ENCODE assay signal across 9 cellular contexts in genomic region chr19:18479964-18480723, GRCh38. TPM values are rescaled to one million over a fixed set of nuclear protein-coding genes. Genes with fewer than 3 reads are reported as not detected.
DNase-seq lines count a peak whose midpoint lies in the region; ATAC-seq and TF ChIP-seq lines count a peak whose summit lies in the region.
"Had no signal": no experiment of that assay in that cellular context is flagged by ENCODE, and none has a peak within 500 bp of the region (broad histone marks: within the 10 kb centered on the region; RNA-seq: fewer than 3 reads in every experiment).

No MANE protein-coding gene starts in this region.

- H3K4me1 Mint-ChIP-seq in CD8-positive, alpha-beta T cell (ENCODE audit: low read depth) = peaks cover 74% of the 10 kb centered on the region
- H3K4me1 Mint-ChIP-seq in progenitor cell of endocrine pancreas (ENCODE audit: low read depth) = peaks cover 8% of the 10 kb centered on the region

- no peaks in the 10 kb centered on the region for H3K27me3 ChIP-seq in CD8-positive, alpha-beta T cell (ENCODE audit: insufficient read depth, low read length)

- no peaks in the 10 kb centered on the region for H3K27me3 Mint-ChIP-seq in CD8-positive, alpha-beta T cell (ENCODE audit: low read depth)
- no peaks in the 10 kb centered on the region for H3K27me3 Mint-ChIP-seq in progenitor cell of endocrine pancreas

- no peaks in the 10 kb centered on the region for H3K9me3 Mint-ChIP-seq in CD8-positive, alpha-beta T cell
- no peaks in the 10 kb centered on the region for H3K9me3 Mint-ChIP-seq in progenitor cell of endocrine pancreas (ENCODE audit: low read depth)

- no peak for DNase-seq in CD8-positive, alpha-beta T cell
- DNase-seq in NCI-H524 (lab: John Stamatoyannopoulos, UW) (peak; percentile 91 to 97), dedifferentiated amniotic fluid mesenchymal stem cell (ENCODE audit: extremely low spot score) (peak; percentile 24), myocyte (ENCODE audit: low read depth) (peak; percentile 68), progenitor cell of endocrine pancreas (ENCODE audit: low spot score, unreplicated experiment) (no peak), T1000 (lab: John Stamatoyannopoulos, UW) (no peak)

- H3K36me3 ChIP-seq in CD8-positive, alpha-beta T cell (ENCODE audit: insufficient read depth, low read length) = no peaks in the 10 kb centered on the region

- CTCF ChIA-PET in CD8-positive, alpha-beta T cell (lab: Charles Lee) = interaction anchor here (0.9 to 1.9 kb wide), 5 partner anchors 10 to 40 kb away, joined by 3 to 5 read pairs (median 4); no protein-coding TSS in a partner anchor

- no peak overlapping the region for H3K27ac ChIP-seq in CD8-positive, alpha-beta T cell (ENCODE audit: low read depth, low read length)

- peaks cover 48% of the 10 kb centered on the region for H3K4me1 ChIP-seq in CD8-positive, alpha-beta T cell (ENCODE audit: insufficient read depth, low read length)

- POLR2A ChIA-PET in CD8-positive, alpha-beta T cell (lab: Charles Lee) = no interaction called here

- peaks cover 8% of the 10 kb centered on the region for H3K36me3 Mint-ChIP-seq in CD8-positive, alpha-beta T cell
- H3K36me3 Mint-ChIP-seq in progenitor cell of endocrine pancreas (ENCODE audit: insufficient read depth) = no peaks in the 10 kb centered on the region

- no peak overlapping the region for H3K4me3 ChIP-seq in CD8-positive, alpha-beta T cell (ENCODE audit: low read depth, low read length)

- peak overlapping the region; percentile 57 for H3K27ac Mint-ChIP-seq in CD8-positive, alpha-beta T cell
- H3K27ac Mint-ChIP-seq in progenitor cell of endocrine pancreas = no peak overlapping the region

- no peak for TF ChIP-seq CTCF in CD8-positive, alpha-beta T cell (IDR thresholded peaks at IDR 0.05)
- no peak for TF ChIP-seq CTCF in progenitor cell of endocrine pancreas (IDR thresholded peaks at IDR 0.05; ENCODE audit: unreplicated experiment)

- H3K9me3 ChIP-seq in CD8-positive, alpha-beta T cell (ENCODE audit: low read length) = no peaks in the 10 kb centered on the region

- intact Hi-C loops in CD8-positive, alpha-beta T cell (cut with DNase I, micrococcal nuclease) = no loop called here

- H3K4me3 Mint-ChIP-seq in CD8-positive, alpha-beta T cell = peak overlapping the region; percentile 12
- no peak overlapping the region for H3K4me3 Mint-ChIP-seq in progenitor cell of endocrine pancreas (ENCODE audit: low read depth)

- ATAC-seq in CD8-positive, alpha-beta T cell = no peak
- ATAC-seq in HG03039 (IDR thresholded peaks at IDR 0.05; ENCODE audit: unreplicated experiment) (no peak), GM21423 (IDR thresholded peaks at IDR 0.05; ENCODE audit: unreplicated experiment) (no peak)
- ATAC-seq: HCT116 had no signal

RNA-seq across cellular contexts. Expression of gene ELL, which starts 41.7 kb away (rescaled TPM):
- total RNA-seq in CD8-positive, alpha-beta T cell = 10 to 100 TPM; 73.4 to 75.2 TPM
- total RNA-seq in myocyte = 8.1 and 10.0 TPM in 2 replicates
- 8.6 TPM for polyA plus RNA-seq in myocyte (2012)
- total RNA-seq in progenitor cell of endocrine pancreas = 13.8 and 15.5 TPM in 2 replicates

RNA-seq across cellular contexts. Expression of gene ISYNA1, which starts 42.2 kb away (rescaled TPM):
- total RNA-seq in CD8-positive, alpha-beta T cell = 10 to 100 TPM; 54.5 to 54.7 TPM
- total RNA-seq in myocyte (5.0 and 11.7 TPM in 2 replicates), progenitor cell of endocrine pancreas (234 TPM in 2 replicates)
- polyA plus RNA-seq in myocyte (2012) = 3.4 TPM

Comparison
In these comparisons a context has a peak if more than half of its experiments do, and no peak if none do; other contexts are left out.
1. DNase-seq: peak in NCI-H524 (2 of 2), dedifferentiated amniotic fluid mesenchymal stem cell (single experiment) and myocyte (single experiment); none in CD8-positive, alpha-beta T cell (0 of 7), progenitor cell of endocrine pancreas (single experiment) and T1000 (single experiment).